8 cellular contexts compared by ENCODE assay signal in the genomic region with DNA sequence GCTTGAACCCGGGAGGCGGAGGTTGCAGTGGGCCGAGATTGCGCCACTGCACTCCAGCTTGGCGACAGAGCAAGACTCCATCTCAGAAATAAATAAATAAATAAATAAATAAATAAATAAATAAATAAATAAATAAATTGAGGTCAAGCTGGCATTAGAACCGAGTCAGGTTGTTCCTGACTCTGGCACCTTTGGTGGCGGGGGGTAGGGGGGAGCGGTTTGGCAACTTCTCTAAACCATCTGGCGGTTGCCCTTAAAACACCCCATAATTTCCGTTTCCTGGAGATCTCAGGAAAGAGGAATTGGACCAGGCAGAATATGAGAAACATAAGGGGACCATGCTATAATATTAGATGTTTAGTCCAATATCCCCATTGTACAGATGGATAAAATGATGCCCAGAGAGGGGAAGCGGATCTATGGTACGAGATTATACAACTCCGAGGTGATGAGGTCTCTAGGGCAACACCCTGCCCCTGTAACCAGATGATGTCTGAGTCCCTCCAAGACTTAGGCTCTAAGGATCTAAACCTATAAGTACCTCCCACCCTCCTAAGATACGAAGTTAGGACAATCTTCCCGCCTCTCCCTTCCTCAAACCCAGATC. TPM values are rescaled to one million over a fixed set of nuclear protein-coding genes. Genes with fewer than 3 reads are reported as not detected.
DNase-seq lines count a peak whose midpoint lies in the region; TF ChIP-seq lines count a peak whose summit lies in the region.

No MANE protein-coding gene starts in this region.

- H3K27ac Mint-ChIP-seq in activated naive CD4-positive, alpha-beta T cell treated with anti-CD3 and anti-CD28 coated beads, Interleukin-2, amount 10 ng/mL, durations not matched to agents 7 days and 5 days, result peak overlapping the region; percentile 94
- peak overlapping the region; percentile 79 for H3K27ac Mint-ChIP-seq in activated CD4-positive, alpha-beta memory T cell treated with anti-CD3 and anti-CD28 coated beads, Interleukin-2, amount 10 ng/mL, durations not matched to agents 7 days and 5 days

- no peaks in the 10 kb centered on the region for H3K27me3 Mint-ChIP-seq in activated naive CD4-positive, alpha-beta T cell treated with anti-CD3 and anti-CD28 coated beads, Interleukin-2, amount 10 ng/mL, durations not matched to agents 7 days and 5 days
- H3K27me3 Mint-ChIP-seq in activated CD4-positive, alpha-beta memory T cell treated with anti-CD3 and anti-CD28 coated beads, Interleukin-2, amount 10 ng/mL, durations not matched to agents 7 days and 5 days, result peaks cover 3% of the 10 kb centered on the region

- H3K9me3 Mint-ChIP-seq in activated naive CD4-positive, alpha-beta T cell treated with anti-CD3 and anti-CD28 coated beads, Interleukin-2, amount 10 ng/mL, durations not matched to agents 7 days and 5 days, result no peaks in the 10 kb centered on the region
- no peaks in the 10 kb centered on the region for H3K9me3 Mint-ChIP-seq in activated CD4-positive, alpha-beta memory T cell treated with anti-CD3 and anti-CD28 coated beads, Interleukin-2, amount 10 ng/mL, durations not matched to agents 7 days and 5 days

- in situ Hi-C loops in GM13976 (cut with MboI; ENCODE audit: low sequenced_read_pairs, unreplicated experiment), result no loop called here

- no peaks in the 10 kb centered on the region for H3K27me3 ChIP-seq in iPS-18a (ENCODE audit: control insufficient read depth, insufficient read depth, low read length)

- H3K27ac ChIP-seq in iPS-18a (ENCODE audit: low read length) (no peak overlapping the region), substantia nigra (ENCODE audit: low read depth, low read length, poor library complexity, severe bottlenecking) (peak overlapping the region; percentile 78)

- POLR2A ChIA-PET in activated CD4-positive, alpha-beta memory T cell treated with anti-CD3 and anti-CD28 coated beads, Interleukin-2, amount 10 ng/mL, durations not matched to agents 7 days and 5 days (lab: Charles Lee), result interaction anchor here (1.1 to 1.4 kb wide), 2 partner anchors 208 to 321 kb away, joined by 3 to 4 read pairs; partner anchors contain the start of gene ANAPC15

- CTCF ChIA-PET in activated naive CD4-positive, alpha-beta T cell treated with anti-CD3 and anti-CD28 coated beads, Interleukin-2, amount 10 ng/mL, durations not matched to agents 7 days and 5 days (lab: Charles Lee), result interaction anchor here (0.8 to 8.9 kb wide), 17 partner anchors 10 to 455 kb away, joined by 3 to 190 read pairs (median 5); partner anchors contain the start of gene INPPL1
- CTCF ChIA-PET in activated CD4-positive, alpha-beta memory T cell treated with anti-CD3 and anti-CD28 coated beads, Interleukin-2, amount 10 ng/mL, durations not matched to agents 7 days and 5 days (lab: Charles Lee), result interaction anchor here (0.6 to 6.0 kb wide), 19 partner anchors 9 to 633 kb away, joined by 3 to 50 read pairs (median 5); partner anchors contain the start of gene STARD10

- peaks cover 5% of the 10 kb centered on the region for H3K36me3 Mint-ChIP-seq in activated naive CD4-positive, alpha-beta T cell treated with anti-CD3 and anti-CD28 coated beads, Interleukin-2, amount 10 ng/mL, durations not matched to agents 7 days and 5 days
- H3K36me3 Mint-ChIP-seq in activated CD4-positive, alpha-beta memory T cell treated with anti-CD3 and anti-CD28 coated beads, Interleukin-2, amount 10 ng/mL, durations not matched to agents 7 days and 5 days (ENCODE audit: low read depth), result no peaks in the 10 kb centered on the region

- peak overlapping the region; percentile 66 for H3K9ac ChIP-seq in iPS-18a (ENCODE audit: low read length)

- TF ChIP-seq CTCF in GM13976 (IDR thresholded peaks at IDR 0.05; ENCODE audit: borderline replicate concordance, control extremely low read depth, extremely low read depth, insufficient read depth, missing control alignments), result no peak

- H3K4me1 Mint-ChIP-seq in activated naive CD4-positive, alpha-beta T cell treated with anti-CD3 and anti-CD28 coated beads, Interleukin-2, amount 10 ng/mL, durations not matched to agents 7 days and 5 days, result peaks cover 52% of the 10 kb centered on the region
- H3K4me1 Mint-ChIP-seq in activated CD4-positive, alpha-beta memory T cell treated with anti-CD3 and anti-CD28 coated beads, Interleukin-2, amount 10 ng/mL, durations not matched to agents 7 days and 5 days, result peaks cover 43% of the 10 kb centered on the region

- peaks cover 7% of the 10 kb centered on the region for H3K36me3 ChIP-seq in iPS-18a (ENCODE audit: control insufficient read depth, low read depth, low read length)

- no peak for DNase-seq in activated naive CD4-positive, alpha-beta T cell treated with anti-CD3 and anti-CD28 coated beads, Interleukin-2, amount 10 ng/mL, durations not matched to agents 7 days and 5 days
- DNase-seq in activated naive CD4-positive, alpha-beta T cell (lab: John Stamatoyannopoulos, UW), result no peak
- no peak for DNase-seq in activated CD4-positive, alpha-beta memory T cell treated with anti-CD3 and anti-CD28 coated beads, Interleukin-2, amount 10 ng/mL, durations not matched to agents 7 days and 5 days
- peak in 1 of 49 donors; percentile 9 for DNase-seq in substantia nigra (lab: John Stamatoyannopoulos, UW)
- DNase-seq in GM13976 (ENCODE audit: low spot score), result no peak
- no peak for DNase-seq in NCI-H1048 (lab: John Stamatoyannopoulos, UW)
- no peak for DNase-seq in activated CD4-positive, alpha-beta T cell treated with anti-CD3 and anti-CD28 coated beads for 4 hours

- H3K4me1 ChIP-seq in iPS-18a (ENCODE audit: control insufficient read depth, low read depth, low read length), result no peaks in the 10 kb centered on the region

- peak overlapping the region; percentile 78 for H3K4me3 ChIP-seq in iPS-18a (ENCODE audit: low read length)

- H3K4me3 Mint-ChIP-seq in activated naive CD4-positive, alpha-beta T cell treated with anti-CD3 and anti-CD28 coated beads, Interleukin-2, amount 10 ng/mL, durations not matched to agents 7 days and 5 days, result peak overlapping the region; percentile 82
- H3K4me3 Mint-ChIP-seq in activated CD4-positive, alpha-beta memory T cell treated with anti-CD3 and anti-CD28 coated beads, Interleukin-2, amount 10 ng/mL, durations not matched to agents 7 days and 5 days, result peak overlapping the region; percentile 82

- H3K9me3 ChIP-seq in iPS-18a (ENCODE audit: control insufficient read depth, low read depth, low read length), result no peaks in the 10 kb centered on the region

RNA-seq across cellular contexts. Expression of gene CLPB, which starts 0.8 kb away (rescaled TPM):
- total RNA-seq in activated CD4-positive, alpha-beta memory T cell treated with anti-CD3 and anti-CD28 coated beads, Interleukin-2, amount 10 ng/mL, durations not matched to agents 7 days and 5 days, result 10 to 100 TPM; 17.8 to 18.4 TPM
